Comparison of ENCODE assay signal across 8 cellular contexts in genomic region chr15:89129123-89129815, GRCh38. TPM values are rescaled to one million over a fixed set of nuclear protein-coding genes. Genes with fewer than 3 reads are reported as not detected.
DNase-seq lines count a peak whose midpoint lies in the region; ATAC-seq and TF ChIP-seq lines count a peak whose summit lies in the region.

No MANE protein-coding gene starts in this region.

- peak; percentile 31 for ATAC-seq in foreskin keratinocyte
- no peak for ATAC-seq in HG02981 (IDR thresholded peaks at IDR 0.05; ENCODE audit: unreplicated experiment)

- H3K27me3 ChIP-seq in foreskin keratinocyte (no peaks in the 10 kb centered on the region), sigmoid colon (no peaks in the 10 kb centered on the region)

- peaks cover 8% of the 10 kb centered on the region for H3K4me1 ChIP-seq in foreskin keratinocyte
- H3K4me1 ChIP-seq in sigmoid colon = peaks cover 0 to 42% (median 21%) of the 10 kb centered on the region in 4 donors

- H3K4me3 ChIP-seq in sigmoid colon = no peak overlapping the region

- intact Hi-C loops in sigmoid colon (cut with DNase I) = loop anchor here (2.0 kb wide), 1 partner anchor 70 kb away; no protein-coding TSS in a partner anchor

- DNase-seq in activated gamma-delta T cell treated with Interleukin-2 at 50 U/mL for 16 hours (peak; percentile 52), activated gamma-delta T cell (lab: John Stamatoyannopoulos, UW) (no peak), NCI-H82 (lab: John Stamatoyannopoulos, UW) (peak; percentile 62), foreskin keratinocyte (no peak), sigmoid colon (no peak), mesenteric fat pad (ENCODE audit: low spot score) (no peak)
- peak; percentile 66 for DNase-seq in activated T-cell treated with anti-CD3 and anti-CD28 coated beads, Interleukin-2, amount 50 U/mL, for 1 hour

- TF ChIP-seq POLR2A in sigmoid colon (IDR thresholded peaks at IDR 0.05) = no peak

- 39 to 59% methylated on average over 3 of the region's 3 CpGs for WGBS in sigmoid colon, 2 donors

- H3K9me3 ChIP-seq in sigmoid colon = no peaks in the 10 kb centered on the region

- TF ChIP-seq CTCF in foreskin keratinocyte (conservative IDR thresholded peaks at IDR 0.05) (peak; percentile 75), sigmoid colon (IDR thresholded peaks at IDR 0.05) (peak; percentile 38 to 66 (median 62))

- H3K27ac ChIP-seq in foreskin keratinocyte (no peak overlapping the region), sigmoid colon (peak overlapping the region; percentile 10 to 59 (median 26))

- H3K36me3 ChIP-seq in sigmoid colon = peaks cover 0 to 64% (median 5%) of the 10 kb centered on the region in 4 donors

- TF ChIP-seq EP300 in sigmoid colon (IDR thresholded peaks at IDR 0.05) = no peak

RNA-seq across cellular contexts. Expression of gene ABHD2, which starts 41.0 kb away (rescaled TPM):
- total RNA-seq in foreskin keratinocyte = 32.7 and 41.4 TPM in 2 replicates
- polyA plus RNA-seq in foreskin keratinocyte = 4.9 and 6.5 TPM in 2 replicates
- 10 to 100 TPM; 32.9 to 81.5 (median 49.0) TPM for total RNA-seq in sigmoid colon
- 10 to 100 TPM in 1 of 3 donors, 1 to 10 TPM in 2; 1.8 to 27.7 (median 4.2) TPM for polyA plus RNA-seq in sigmoid colon
- total RNA-seq in mesenteric fat pad = 101 TPM

Comparison
In these comparisons a context has a peak if more than half of its experiments do, and no peak if none do; other contexts are left out.
1. DNase-seq: peak in activated gamma-delta T cell treated with Interleukin-2 at 50 U/mL for 16 hours (single experiment), NCI-H82 (single experiment) and activated T-cell treated with anti-CD3 and anti-CD28 coated beads, Interleukin-2, amount 50 U/mL, for 1 hour (single experiment); none in activated gamma-delta T cell (single experiment), foreskin keratinocyte (0 of 2), sigmoid colon (single experiment) and mesenteric fat pad (single experiment).